8 cellular contexts compared by ENCODE assay signal in the genomic region with DNA sequence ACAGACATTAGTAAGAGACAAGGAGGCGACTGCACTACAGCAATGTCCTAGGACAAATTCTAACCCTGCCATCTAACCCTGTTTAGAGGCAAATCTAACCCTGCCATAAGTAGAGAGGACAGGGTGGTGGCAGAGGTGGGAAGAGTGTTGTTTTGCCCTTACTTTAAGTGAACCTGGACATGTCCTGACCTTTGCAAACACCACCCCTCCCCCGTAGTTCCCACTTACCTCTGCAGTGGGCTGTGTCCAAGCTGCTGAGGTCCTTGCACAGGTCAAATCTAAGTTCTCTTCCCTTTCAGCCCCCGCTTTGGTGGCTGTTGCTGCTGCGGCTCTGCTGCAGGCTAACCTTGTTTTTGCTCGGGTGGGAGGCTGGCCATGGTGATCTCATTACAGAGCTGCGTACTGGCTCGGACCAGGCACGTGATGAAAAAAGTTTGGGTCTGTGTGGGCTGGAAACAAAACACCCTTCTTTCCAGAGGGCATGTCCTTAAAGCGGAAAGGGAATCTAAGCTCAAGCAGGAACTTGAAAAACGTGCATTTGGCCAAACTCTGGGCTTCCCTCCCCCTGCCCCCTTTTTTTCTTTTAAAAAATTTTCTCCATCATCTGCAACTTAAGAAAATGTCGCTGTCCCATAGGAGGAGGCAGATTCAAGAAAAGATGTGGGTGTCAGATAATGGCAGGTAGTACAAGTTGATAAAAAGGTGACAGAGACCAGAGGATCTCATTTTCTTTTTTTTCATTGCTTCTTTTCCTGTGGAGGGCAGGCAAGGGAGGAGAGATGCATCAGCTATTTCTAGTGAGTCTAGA. TPM values are rescaled to one million over a fixed set of nuclear protein-coding genes. Genes with fewer than 3 reads are reported as not detected.
DNase-seq lines count a peak whose midpoint lies in the region; ATAC-seq and TF ChIP-seq lines count a peak whose summit lies in the region.

A gene with protein sequence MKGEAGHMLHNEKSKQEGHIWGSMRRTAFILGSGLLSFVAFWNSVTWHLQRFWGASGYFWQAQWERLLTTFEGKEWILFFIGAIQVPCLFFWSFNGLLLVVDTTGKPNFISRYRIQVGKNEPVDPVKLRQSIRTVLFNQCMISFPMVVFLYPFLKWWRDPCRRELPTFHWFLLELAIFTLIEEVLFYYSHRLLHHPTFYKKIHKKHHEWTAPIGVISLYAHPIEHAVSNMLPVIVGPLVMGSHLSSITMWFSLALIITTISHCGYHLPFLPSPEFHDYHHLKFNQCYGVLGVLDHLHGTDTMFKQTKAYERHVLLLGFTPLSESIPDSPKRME (minus strand): TSS at position 349 of the 808 bp plus-strand sequence. CDS start 12,425 bp downstream, outside the sequence.

- peaks cover 0 to under 1% of the 10 kb centered on the region in 2 donors for H3K36me3 Mint-ChIP-seq in activated T-cell treated with anti-CD3 and anti-CD28 coated beads, Interleukin-2, amount 50 U/mL, for 72 hours (ENCODE audit: insufficient read depth in 2 of 2)

- no peaks in the 10 kb centered on the region for H3K9me3 ChIP-seq in PC-9 (ENCODE audit: insufficient read depth, low read depth)

- peak within 1 kb of the TSS; percentile 82 to 96 for H3K27ac ChIP-seq in coronary artery
- no peak within 1 kb of the TSS for H3K27ac ChIP-seq in PC-9

- peak within 1 kb of the TSS; percentile 91 for H3K4me3 ChIP-seq in coronary artery
- H3K4me3 ChIP-seq in PC-9, result no peak within 1 kb of the TSS

- BruUV-seq in PC-9 (replicated peaks; lab: Mats Ljungman, UMichigan), result no TSS peak

- POLR2A ChIA-PET in PC-9 (lab: Charles Lee; ENCODE audit: unreplicated experiment), result no interaction called here

- no peaks in the 10 kb centered on the region for H3K9me3 Mint-ChIP-seq in activated T-cell treated with anti-CD3 and anti-CD28 coated beads, Interleukin-2, amount 50 U/mL, for 72 hours

- TF ChIP-seq CTCF in coronary artery (IDR thresholded peaks at IDR 0.05) (no peak), PC-9 (conservative IDR thresholded peaks at IDR 0.05) (no peak)

- ATAC-seq in activated T-cell treated with anti-CD3 and anti-CD28 coated beads, Interleukin-2, amount 50 U/mL, for 72 hours (replicated peaks in 1 of 2), result peak; percentile 23 to 29
- no peak for ATAC-seq in HG03280 (IDR thresholded peaks at IDR 0.05; ENCODE audit: unreplicated experiment)

- H3K9me2 ChIP-seq in PC-9 (ENCODE audit: insufficient read depth), result no peaks in the 10 kb centered on the region

- no peak within 1 kb of the TSS for H3K4me2 ChIP-seq in PC-9

- intact Hi-C loops in PC-9 (cut with micrococcal nuclease; ENCODE audit: unreplicated experiment), result loop anchor here (10.0 kb wide), 1 partner anchor 406 kb away; the partner anchor contains the start of gene SAP30L

- no peaks in the 10 kb centered on the region for H3K36me3 ChIP-seq in PC-9 (ENCODE audit: low read depth)

- H3K27ac Mint-ChIP-seq in activated T-cell treated with anti-CD3 and anti-CD28 coated beads, Interleukin-2, amount 50 U/mL, for 72 hours, result no peak within 1 kb of the TSS

- H3K4me1 Mint-ChIP-seq in activated T-cell treated with anti-CD3 and anti-CD28 coated beads, Interleukin-2, amount 50 U/mL, for 72 hours (ENCODE audit: low read depth), result peaks cover 17% of the 10 kb centered on the region

- H3K27me3 ChIP-seq in PC-9 (ENCODE audit: insufficient read depth, low read depth), result no peaks in the 10 kb centered on the region

- H2AFZ ChIP-seq in PC-9, result no peak within 1 kb of the TSS

- no peaks in the 10 kb centered on the region for H3K79me2 ChIP-seq in PC-9 (ENCODE audit: low read depth)

- no peak for DNase-seq in activated T-cell treated with anti-CD3 and anti-CD28 coated beads, Interleukin-2, amount 50 U/mL, for 72 hours
- no peak for DNase-seq in activated T-cell treated with anti-CD3 and anti-CD28 coated beads, Interleukin-2, amount 50 U/mL, for 1 hour
- DNase-seq in coronary artery (ENCODE audit: low spot score), result peak; percentile 92
- peak; percentile 35 for DNase-seq in kidney tubule cell (ENCODE audit: low spot score)
- DNase-seq in smooth muscle cell of the brain vasculature (ENCODE audit: low read depth, low spot score), result peak; percentile 75
- DNase-seq in activated CD4-positive, alpha-beta T cell treated with anti-CD3 and anti-CD28 coated beads for 1 hour, result no peak
- no peak for DNase-seq in PC-9

- H3K4me3 Mint-ChIP-seq in activated T-cell treated with anti-CD3 and anti-CD28 coated beads, Interleukin-2, amount 50 U/mL, for 72 hours, result peak within 1 kb of the TSS in 1 of 2 donors; percentile 15

- H3F3A ChIP-seq in PC-9 (ENCODE audit: insufficient read depth, low read depth), result no peaks in the 10 kb centered on the region; the same call in 1 of the 2 replicates

- no peaks in the 10 kb centered on the region for H3K4me1 ChIP-seq in PC-9 (replicated peaks; ENCODE audit: insufficient read depth)

- H4K20me1 ChIP-seq in PC-9 (ENCODE audit: insufficient read depth), result no peaks in the 10 kb centered on the region

- CTCF ChIA-PET in PC-9 (lab: Charles Lee), result no interaction called here

- no peaks in the 10 kb centered on the region for H3K27me3 Mint-ChIP-seq in activated T-cell treated with anti-CD3 and anti-CD28 coated beads, Interleukin-2, amount 50 U/mL, for 72 hours (ENCODE audit: low read depth)

RNA-seq across cellular contexts. Expression of the gene that starts here (rescaled TPM):
- under 1 TPM in 1 of 2 donors, not detected in 1; 0.43 TPM for total RNA-seq in activated T-cell treated with anti-CD3 and anti-CD28 coated beads, Interleukin-2, amount 50 U/mL, for 72 hours
- total RNA-seq in PC-9 (2021), result 0.70 and 0.73 TPM in 2 replicates

Comparison
In these comparisons a context has a peak if more than half of its experiments do, and no peak if none do; other contexts are left out.
1. Peak in ATAC-seq in activated T-cell treated with anti-CD3 and anti-CD28 coated beads, Interleukin-2, amount 50 U/mL, for 72 hours; RNA of the gene not detected or under 1 TPM.
2. DNase-seq: peak in coronary artery (single experiment), kidney tubule cell (single experiment) and smooth muscle cell of the brain vasculature (single experiment); none in activated T-cell treated with anti-CD3 and anti-CD28 coated beads, Interleukin-2, amount 50 U/mL, for 72 hours (0 of 2), activated T-cell treated with anti-CD3 and anti-CD28 coated beads, Interleukin-2, amount 50 U/mL, for 1 hour (single experiment), activated CD4-positive, alpha-beta T cell treated with anti-CD3 and anti-CD28 coated beads for 1 hour (single experiment) and PC-9 (0 of 2).